9 cellular contexts compared by ENCODE assay signal in genomic region chr2:181894381-181894780, GRCh38. TPM values are rescaled to one million over a fixed set of nuclear protein-coding genes. Genes with fewer than 3 reads are reported as not detected.
DNase-seq lines count a peak whose midpoint lies in the region; ATAC-seq and TF ChIP-seq lines count a peak whose summit lies in the region.
"Had no signal": no experiment of that assay in that cellular context is flagged by ENCODE, and none has a peak within 500 bp of the region (broad histone marks: within the 10 kb centered on the region; RNA-seq: fewer than 3 reads in every experiment).

No MANE protein-coding gene starts in this region.

- H3K9ac ChIP-seq in fibroblast of lung (ENCODE audit: insufficient read depth, low read length): no peak overlapping the region

- peaks cover 40% of the 10 kb centered on the region for H3K4me1 Mint-ChIP-seq in CD14-positive monocyte

- DNase-seq in CD14-positive monocyte (ENCODE audit: low spot score) (no peak), Panc1 (ENCODE audit: low read depth, low spot score) (no peak), fibroblast of lung (ENCODE audit: low read depth in 2 of 2) (no peak), psoas muscle (no peak), NCI-H1436 (lab: John Stamatoyannopoulos, UW) (no peak), NCI-H510A (lab: John Stamatoyannopoulos, UW) (no peak), NCI-H1930 (lab: John Stamatoyannopoulos, UW) (no peak)
- DNase-seq: NCI-H1092 had no signal

- H4K20me1 ChIP-seq in fibroblast of lung (ENCODE audit: control insufficient read depth, extremely low read depth, insufficient read depth, low read length): no peaks in the 10 kb centered on the region

- BruUV-seq in Panc1 (replicated peaks; lab: Mats Ljungman, UMichigan): no TSS peak

- ATAC-seq in Panc1 (no peak), psoas muscle (no peak), GM21576 (IDR thresholded peaks at IDR 0.05; ENCODE audit: unreplicated experiment) (no peak)

- H3K4me2 ChIP-seq in fibroblast of lung (ENCODE audit: extremely low read depth, insufficient read depth, low read length): peak overlapping the region; percentile 84

- peaks cover 60% of the 10 kb centered on the region for H3K36me3 ChIP-seq in Panc1 (ENCODE audit: control insufficient read depth, insufficient read depth, low read length)
- H3K36me3 ChIP-seq in fibroblast of lung (ENCODE audit: control insufficient read depth, insufficient read depth, low read length): no peaks in the 10 kb centered on the region
- peaks cover 0 to 34% of the 10 kb centered on the region in 2 donors for H3K36me3 ChIP-seq in psoas muscle (ENCODE audit: insufficient read depth in 1 of 2, low read depth in 1 of 2)

- no peaks in the 10 kb centered on the region for H3K9me3 Mint-ChIP-seq in CD14-positive monocyte

- intact Hi-C loops in CD14-positive monocyte (cut with micrococcal nuclease) (loop anchor here (5.0 to 10.0 kb wide), 3 partner anchors 42 to 820 kb away; partner anchors contain the start of gene DNAJC10 (in 1 of the 2)), Panc1 (cut with micrococcal nuclease; ENCODE audit: unreplicated experiment) (loop anchor here (5.0 kb wide), 2 partner anchors 102 to 152 kb away; no protein-coding TSS in a partner anchor), psoas muscle (cut with DNase I) (loop anchor here in 1 of 2 donors (10.0 kb wide), 1 partner anchor 150 kb away; no protein-coding TSS in a partner anchor)

- peak overlapping the region; percentile 43 to 57 for H3K4me3 Mint-ChIP-seq in CD14-positive monocyte

- H3K27me3 ChIP-seq in Panc1 (ENCODE audit: control insufficient read depth, insufficient read depth, low read length) (no peaks in the 10 kb centered on the region), fibroblast of lung (ENCODE audit: control insufficient read depth, insufficient read depth, low read length) (no peaks in the 10 kb centered on the region), psoas muscle (ENCODE audit: insufficient read depth in 3 of 3, low read length in 2 of 3) (no peaks in the 10 kb centered on the region)

- H3K9me3 ChIP-seq in Panc1 (ENCODE audit: control insufficient read depth, insufficient read depth, low read depth, low read length): no peaks in the 10 kb centered on the region
- H3K9me3 ChIP-seq in fibroblast of lung (ENCODE audit: control insufficient read depth, insufficient read depth, low read depth, low read length): no peaks in the 10 kb centered on the region
- no peaks in the 10 kb centered on the region for H3K9me3 ChIP-seq in psoas muscle

- H3K4me1 ChIP-seq in Panc1 (ENCODE audit: control insufficient read depth, insufficient read depth, low read length): peaks cover 61% of the 10 kb centered on the region
- H3K4me1 ChIP-seq in fibroblast of lung (ENCODE audit: control insufficient read depth, extremely low read depth, insufficient read depth, low read length): peaks cover 3% of the 10 kb centered on the region
- H3K4me1 ChIP-seq in psoas muscle: peaks cover 43% of the 10 kb centered on the region

- POLR2A ChIA-PET in Panc1 (lab: Charles Lee): no interaction called here

- CTCF ChIA-PET in Panc1 (lab: Charles Lee): no interaction called here

- TF ChIP-seq CTCF in CD14-positive monocyte (IDR thresholded peaks at IDR 0.05) (no peak), Panc1 (IDR thresholded peaks at IDR 0.05) (no peak), fibroblast of lung (conservative IDR thresholded peaks at IDR 0.05 in 1 of 2, IDR thresholded peaks at IDR 0.05 in 1 of 2; ENCODE audit: low read depth in 1 of 2, low read length in 2 of 2) (no peak), psoas muscle (IDR thresholded peaks at IDR 0.05) (no peak)

- in situ Hi-C loops in Panc1 (cut with HindIII; ENCODE audit: low pct_unique_long_range_greater_than_20kb, low sequenced_read_pairs): loop anchor here (10.0 kb wide), 1 partner anchor 140 kb away; no protein-coding TSS in a partner anchor

- H3K27ac ChIP-seq in Panc1 (ENCODE audit: low read length): peak overlapping the region; percentile 96
- H3K27ac ChIP-seq in fibroblast of lung (ENCODE audit: insufficient read depth, low read length): peak overlapping the region; percentile 49
- no peak overlapping the region for H3K27ac ChIP-seq in psoas muscle

- peak overlapping the region in 3 of 7 donors; percentile 46 to 55 (median 50) for H3K27ac Mint-ChIP-seq in CD14-positive monocyte

- H3K4me3 ChIP-seq in Panc1 (ENCODE audit: low read depth in 2 of 2, low read length in 2 of 2) (peak overlapping the region; percentile 72 to 93), fibroblast of lung (replicated peaks in 1 of 4; ENCODE audit: control extremely low read depth in 1 of 4, insufficient read depth in 1 of 4, low read depth in 3 of 4, low read length in 4 of 4) (peak overlapping the region; percentile 86 to 97 (median 93)), psoas muscle (peak overlapping the region; percentile 89)

- H3K36me3 Mint-ChIP-seq in CD14-positive monocyte: peaks cover 28 to 29% of the 10 kb centered on the region in 2 donors

- no peak overlapping the region for H2AFZ ChIP-seq in fibroblast of lung (ENCODE audit: low read length)

- peaks cover 71% of the 10 kb centered on the region for H3K79me2 ChIP-seq in fibroblast of lung (ENCODE audit: control insufficient read depth, insufficient read depth, low read length)

- 62 to 74% (median 65%) methylated on average over 3 of the region's 3 CpGs for WGBS in psoas muscle, 3 donors

- H3K27me3 Mint-ChIP-seq in CD14-positive monocyte (ENCODE audit: low read depth in 3 of 3): no peaks in the 10 kb centered on the region

RNA-seq across cellular contexts. Expression of gene ITPRID2, which starts 2.9 kb away (rescaled TPM):
- polyA plus RNA-seq in CD14-positive monocyte: 10 to 100 TPM; 17.9 to 23.0 TPM
- 261 TPM for total RNA-seq in Panc1 (2021; ENCODE audit: unreplicated experiment)
- 171 TPM for polyA plus RNA-seq in Panc1 (2012; ENCODE audit: insufficient read length)
- 117 and 179 TPM in 2 replicates for total RNA-seq in fibroblast of lung
- 70.5 and 122 TPM in 2 replicates for polyA plus RNA-seq in fibroblast of lung
- 92.3 and 123 TPM in 2 replicates for polyA plus RNA-seq in fibroblast of lung (2012)
- 53.6 and 126 TPM in 2 replicates for polyA minus RNA-seq in fibroblast of lung (ENCODE audit: low replicate concordance)
- 10 to 100 TPM; 46.0 to 73.3 (median 65.9) TPM for total RNA-seq in psoas muscle
- 10 to 100 TPM; 31.6 to 56.4 (median 36.8) TPM for polyA plus RNA-seq in psoas muscle
